ENCODE assay signal across 27 cellular contexts in genomic region chr1:195251900-195252299, GRCh38.
"Had no signal": no experiment of that assay in that cellular context is flagged by ENCODE, and none has a peak within 500 bp of the region (broad histone marks: within the 10 kb centered on the region; RNA-seq: fewer than 3 reads in every experiment).

No MANE protein-coding gene starts in this region.

- H3K27me3 ChIP-seq: adrenal gland, MG63, Peyer's patch had no signal

- H3K27ac ChIP-seq: adrenal gland, KMS-11, Peyer's patch had no signal

- H3K4me3 Mint-ChIP-seq: activated CD4-positive, alpha-beta memory T cell treated with anti-CD3 and anti-CD28 coated beads, Interleukin-2, amount 10 ng/mL, durations not matched to agents 7 days and 5 days; activated CD4-positive, alpha-beta T cell treated with anti-CD3 and anti-CD28 coated beads for 36 hours; activated naive CD4-positive, alpha-beta T cell treated with anti-CD3 and anti-CD28 coated beads, Interleukin-2, amount 10 ng/mL, durations not matched to agents 7 days and 5 days; activated naive CD8-positive, alpha-beta T cell treated with anti-CD3 and anti-CD28 coated beads for 36 hours; activated T-cell treated with anti-CD3 and anti-CD28 coated beads, Interleukin-2, amount 50 U/mL, for 72 hours; IgD-negative memory B cell; T-helper 17 cell had no signal

- H3K9ac ChIP-seq: KMS-11 had no signal

- H3K27ac Mint-ChIP-seq: activated CD4-positive, alpha-beta memory T cell treated with anti-CD3 and anti-CD28 coated beads, Interleukin-2, amount 10 ng/mL, durations not matched to agents 7 days and 5 days; activated CD4-positive, alpha-beta T cell treated with anti-CD3 and anti-CD28 coated beads for 36 hours; activated naive CD4-positive, alpha-beta T cell treated with anti-CD3 and anti-CD28 coated beads, Interleukin-2, amount 10 ng/mL, durations not matched to agents 7 days and 5 days; activated naive CD8-positive, alpha-beta T cell treated with anti-CD3 and anti-CD28 coated beads for 36 hours; activated T-cell treated with anti-CD3 and anti-CD28 coated beads, Interleukin-2, amount 50 U/mL, for 72 hours; activated T-helper 2 cell treated with anti-CD3 and anti-CD28 coated beads, Interferon-gamma antibody, Interleukin-2, Interleukin-4, amounts not matched to agents 10 μg/mL and 5 μg/mL and 100 μg/mL, durations not matched to agents 14 hours and 24 hours and 36 hours; IgD-negative memory B cell; T-helper 17 cell had no signal

- H3K9me3 Mint-ChIP-seq: activated CD4-positive, alpha-beta memory T cell treated with anti-CD3 and anti-CD28 coated beads, Interleukin-2, amount 10 ng/mL, durations not matched to agents 7 days and 5 days; activated naive CD4-positive, alpha-beta T cell treated with anti-CD3 and anti-CD28 coated beads, Interleukin-2, amount 10 ng/mL, durations not matched to agents 7 days and 5 days; activated T-helper 2 cell treated with anti-CD3 and anti-CD28 coated beads, Interferon-gamma antibody, Interleukin-2, Interleukin-4, amounts not matched to agents 10 μg/mL and 5 μg/mL and 100 μg/mL, durations not matched to agents 14 hours and 24 hours and 36 hours had no signal

- H3K4me1 ChIP-seq: adrenal gland, Peyer's patch had no signal

- H3K9me3 ChIP-seq: adrenal gland, MG63, Peyer's patch had no signal

- H3K27me3 Mint-ChIP-seq: activated CD4-positive, alpha-beta memory T cell treated with anti-CD3 and anti-CD28 coated beads, Interleukin-2, amount 10 ng/mL, durations not matched to agents 7 days and 5 days; activated CD4-positive, alpha-beta T cell treated with anti-CD3 and anti-CD28 coated beads for 36 hours; activated naive CD4-positive, alpha-beta T cell treated with anti-CD3 and anti-CD28 coated beads, Interleukin-2, amount 10 ng/mL, durations not matched to agents 7 days and 5 days; activated naive CD8-positive, alpha-beta T cell treated with anti-CD3 and anti-CD28 coated beads for 36 hours; IgD-negative memory B cell; T-helper 17 cell had no signal

- H3K4me2 ChIP-seq: KMS-11 had no signal

- H3K4me1 Mint-ChIP-seq: activated CD4-positive, alpha-beta memory T cell treated with anti-CD3 and anti-CD28 coated beads, Interleukin-2, amount 10 ng/mL, durations not matched to agents 7 days and 5 days; activated CD4-positive, alpha-beta T cell treated with anti-CD3 and anti-CD28 coated beads for 36 hours; activated naive CD4-positive, alpha-beta T cell treated with anti-CD3 and anti-CD28 coated beads, Interleukin-2, amount 10 ng/mL, durations not matched to agents 7 days and 5 days; activated naive CD8-positive, alpha-beta T cell treated with anti-CD3 and anti-CD28 coated beads for 36 hours; IgD-negative memory B cell; T-helper 17 cell had no signal

- H3K4me3 ChIP-seq: adrenal gland, MG63, Peyer's patch had no signal

- H3K36me3 ChIP-seq: adrenal gland, MG63, Peyer's patch had no signal

- H3K36me3 Mint-ChIP-seq: activated naive CD4-positive, alpha-beta T cell treated with anti-CD3 and anti-CD28 coated beads, Interleukin-2, amount 10 ng/mL, durations not matched to agents 7 days and 5 days; activated naive CD8-positive, alpha-beta T cell treated with anti-CD3 and anti-CD28 coated beads for 36 hours; IgD-negative memory B cell had no signal

- ATAC-seq: activated CD4-positive, alpha-beta T cell treated with anti-CD3 and anti-CD28 coated beads for 36 hours; activated T-cell treated with anti-CD3 and anti-CD28 coated beads, Interleukin-2, amount 50 U/mL, for 72 hours; T-helper 17 cell had no signal

- DNase-seq: activated CD4-positive, alpha-beta memory T cell treated with anti-CD3 and anti-CD28 coated beads, Interleukin-2, amount 10 ng/mL, durations not matched to agents 7 days and 5 days; activated CD4-positive, alpha-beta T cell treated with anti-CD3 and anti-CD28 coated beads for 36 hours; activated CD4-positive, alpha-beta T cell treated with anti-CD3 and anti-CD28 coated beads, Interleukin-2, amount 50 U/mL, for 1 hour; activated gamma-delta T cell treated with Interleukin-2 at 50 U/mL for 16 hours; activated naive CD4-positive, alpha-beta T cell treated with anti-CD3 and anti-CD28 coated beads, Interleukin-2, amount 10 ng/mL, durations not matched to agents 7 days and 5 days; activated naive CD8-positive, alpha-beta T cell treated with anti-CD3 and anti-CD28 coated beads for 36 hours; activated T-cell treated with anti-CD3 and anti-CD28 coated beads, Interleukin-2, amount 50 U/mL, for 72 hours; adrenal gland; anterior cingulate cortex; MG63; MV-4-11; NCI-H1092 treated with DMSO at 0.1 percent for 48 hours; NCI-H1417 treated with DMSO at 0.1 percent for 48 hours; NCI-H1694; NCI-H2029; NCI-H2107; NCI-H2171 treated with DMSO at 0.1 percent for 48 hours; NCI-H226; NCI-H526; NK-92 treated with Interleukin-12 subunit alpha and Interleukin-12 subunit beta, amount 100 ng/mL, for 24 hours; Peyer's patch; SHP77 treated with DMSO at 0.1 percent for 48 hours; T-helper 17 cell; T-helper 9 cell had no signal
